25 cellular contexts compared by ENCODE assay signal in genomic region chr13:35856721-35857346, GRCh38.
A peak's percentile ranks its signal among the peaks of the same experiment; 100 is the strongest.
DNase-seq lines count a peak whose midpoint lies in the region; ATAC-seq and TF ChIP-seq lines count a peak whose summit lies in the region.
"Had no signal": no experiment of that assay in that cellular context is flagged by ENCODE, and none has a peak within 500 bp of the region (broad histone marks: within the 10 kb centered on the region; RNA-seq: fewer than 3 reads in every experiment).

No MANE protein-coding gene starts in this region.

- no peaks in the 10 kb centered on the region for H3K36me3 ChIP-seq in ascending aorta
- H3K36me3 ChIP-seq in iPS-20b (ENCODE audit: insufficient read depth, low read depth, low read length) = peaks cover 24% of the 10 kb centered on the region; the same call in 1 of the 2 replicates
- no peaks in the 10 kb centered on the region for H3K36me3 ChIP-seq in stomach
- H3K36me3 ChIP-seq: MG63, WERI-Rb-1 had no signal

- in situ Hi-C loops in G401 (cut with HindIII; ENCODE audit: low sequenced_read_pairs) = no loop called here

- TF ChIP-seq CTCF in ascending aorta (IDR thresholded peaks at IDR 0.05) (no peak), stomach (IDR thresholded peaks at IDR 0.05) (no peak)

- WGBS in stomach, 5 donors = 47 to 65% (median 59%) methylated on average over 1 of the region's 1 CpG

- TF ChIP-seq EP300 in stomach (IDR thresholded peaks at IDR 0.05) = no peak

- H3K27me3 ChIP-seq in ascending aorta (no peaks in the 10 kb centered on the region), iPS-20b (ENCODE audit: insufficient read depth, low read length) (no peaks in the 10 kb centered on the region), stomach (no peaks in the 10 kb centered on the region)
- H3K27me3 ChIP-seq: heart right ventricle, MG63 had no signal

- TF ChIP-seq POLR2A in stomach (IDR thresholded peaks at IDR 0.05) = no peak

- ATAC-seq in GM19455 (IDR thresholded peaks at IDR 0.05; ENCODE audit: unreplicated experiment) (no peak), GM18511 (IDR thresholded peaks at IDR 0.05; ENCODE audit: unreplicated experiment) (no peak), HG03460 (IDR thresholded peaks at IDR 0.05; ENCODE audit: unreplicated experiment) (no peak)
- ATAC-seq: activated naive CD8-positive, alpha-beta T cell treated with anti-CD3 and anti-CD28 coated beads, Interleukin-2, amount 50 U/mL, for 24 hours; left cardiac atrium; Panc1 had no signal

- H3K27ac ChIP-seq in ascending aorta = peak overlapping the region; percentile 71 to 80
- peak overlapping the region; percentile 49 for H3K27ac ChIP-seq in iPS-20b (ENCODE audit: low read length)
- peak overlapping the region in 3 of 5 donors; percentile 54 to 85 (median 64) for H3K27ac ChIP-seq in stomach
- H3K27ac ChIP-seq: heart right ventricle, WERI-Rb-1 had no signal

- peak; percentile 7 for DNase-seq in G401 (ENCODE audit: low spot score)
- no peak for DNase-seq in ascending aorta (ENCODE audit: low spot score in 2 of 2)
- no peak for DNase-seq in stomach
- DNase-seq in DMS53 treated with DMSO at 0.1 percent for 48 hours (lab: John Stamatoyannopoulos, UW; ENCODE audit: unreplicated experiment) = no peak
- DNase-seq: activated CD4-positive, alpha-beta T cell treated with anti-CD3 and anti-CD28 coated beads, Interleukin-2, amount 10 ng/mL, durations not matched to agents 24 days and 14 days; activated gamma-delta T cell treated with Interleukin-2 at 50 U/mL for 16 hours; activated naive CD8-positive, alpha-beta T cell treated with anti-CD3 and anti-CD28 coated beads, Interleukin-2, amount 50 U/mL, for 24 hours; activated T-cell treated with anti-CD3 and anti-CD28 coated beads, Interleukin-2, amount 50 U/mL, for 24 hours; CD4-positive, alpha-beta T cell; cerebellar nuclear complex; DMS153; heart right ventricle; KBM-7; left cardiac atrium; mammary epithelial cell; MG63; NCI-H2029; SHP77; stimulated activated naive CD4-positive, alpha-beta T cell; WERI-Rb-1 had no signal

- H3K4me3 ChIP-seq in ascending aorta = no peak overlapping the region
- peak overlapping the region; percentile 40; the same call in 1 of the 2 replicates for H3K4me3 ChIP-seq in iPS-20b (ENCODE audit: low read length)
- no peak overlapping the region for H3K4me3 ChIP-seq in stomach
- H3K4me3 ChIP-seq: heart right ventricle, MG63 had no signal

- intact Hi-C loops in ascending aorta (cut with DNase I) (no loop called here), stomach (cut with DNase I; ENCODE audit: low total_unique reads) (no loop called here)

- H3K9me3 ChIP-seq in ascending aorta (no peaks in the 10 kb centered on the region), iPS-20b (ENCODE audit: insufficient read depth, low read depth, low read length) (no peaks in the 10 kb centered on the region), stomach (no peaks in the 10 kb centered on the region)
- H3K9me3 ChIP-seq: heart right ventricle, MG63 had no signal

- peaks cover 0 to 22% of the 10 kb centered on the region in 2 donors for H3K4me1 ChIP-seq in ascending aorta
- peaks cover 73% of the 10 kb centered on the region for H3K4me1 ChIP-seq in iPS-20b (ENCODE audit: insufficient read depth, low read length)
- H3K4me1 ChIP-seq in stomach = peaks cover 0 to 25% (median 11%) of the 10 kb centered on the region in 4 donors

- H3K9ac ChIP-seq in iPS-20b (ENCODE audit: low read depth, low read length) = peak overlapping the region; percentile 70; the same call in 1 of the 2 replicates
